1 cellular context compared by ENCODE assay signal in genomic region chr2:191049728-191050639, GRCh38.
TF ChIP-seq lines count a peak whose summit lies in the region.

No MANE protein-coding gene starts in this region.

TF ChIP-seq in HEK293, 187 proteins besides CTCF, POLR2A, EP300 and RAD21 (continued from another document):
- no peak for TF ChIP-seq ZNF341 (tag by site-specific recombination; IDR thresholded peaks at IDR 0.05; ENCODE audit: low read depth)
- TF ChIP-seq ZNF324 (tag by site-specific recombination; IDR thresholded peaks at IDR 0.05) = no peak
- TF ChIP-seq, protein P1, sequence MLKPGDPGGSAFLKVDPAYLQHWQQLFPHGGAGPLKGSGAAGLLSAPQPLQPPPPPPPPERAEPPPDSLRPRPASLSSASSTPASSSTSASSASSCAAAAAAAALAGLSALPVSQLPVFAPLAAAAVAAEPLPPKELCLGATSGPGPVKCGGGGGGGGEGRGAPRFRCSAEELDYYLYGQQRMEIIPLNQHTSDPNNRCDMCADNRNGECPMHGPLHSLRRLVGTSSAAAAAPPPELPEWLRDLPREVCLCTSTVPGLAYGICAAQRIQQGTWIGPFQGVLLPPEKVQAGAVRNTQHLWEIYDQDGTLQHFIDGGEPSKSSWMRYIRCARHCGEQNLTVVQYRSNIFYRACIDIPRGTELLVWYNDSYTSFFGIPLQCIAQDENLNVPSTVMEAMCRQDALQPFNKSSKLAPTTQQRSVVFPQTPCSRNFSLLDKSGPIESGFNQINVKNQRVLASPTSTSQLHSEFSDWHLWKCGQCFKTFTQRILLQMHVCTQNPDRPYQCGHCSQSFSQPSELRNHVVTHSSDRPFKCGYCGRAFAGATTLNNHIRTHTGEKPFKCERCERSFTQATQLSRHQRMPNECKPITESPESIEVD (tag by site-specific recombination; IDR thresholded peaks at IDR 0.05) = peak; percentile 62
- TF ChIP-seq ZSCAN30 (tag by site-specific recombination; IDR thresholded peaks at IDR 0.05) = no peak
- no peak for TF ChIP-seq ZNF24 (tag by site-specific recombination; IDR thresholded peaks at IDR 0.05)
- peak; percentile 41; the same call in 1 of the 2 replicates for TF ChIP-seq GFI1B (tag by site-specific recombination; IDR thresholded peaks at IDR 0.05)
- TF ChIP-seq ZNF571 (tag by site-specific recombination; IDR thresholded peaks at IDR 0.05) = no peak
- TF ChIP-seq ZNF133 (tag by site-specific recombination; IDR thresholded peaks at IDR 0.05) = no peak
- TF ChIP-seq ZNF394 (tag by site-specific recombination; IDR thresholded peaks at IDR 0.05; ENCODE audit: borderline replicate concordance) = peak; percentile 24; the same call in 1 of the 2 replicates
- TF ChIP-seq TCF7L2 (IDR thresholded peaks at IDR 0.05; ENCODE audit: borderline replicate concordance, low read depth, low read length) = 0 out of 2 replicates have a peak, but pooled peaks have one; percentile 32
- no peak for TF ChIP-seq ZNF843 (tag by site-specific recombination; IDR thresholded peaks at IDR 0.05)
- TF ChIP-seq ZNF830 (tag by site-specific recombination; IDR thresholded peaks at IDR 0.05; ENCODE audit: low read depth) = no peak
- TF ChIP-seq, protein P2, sequence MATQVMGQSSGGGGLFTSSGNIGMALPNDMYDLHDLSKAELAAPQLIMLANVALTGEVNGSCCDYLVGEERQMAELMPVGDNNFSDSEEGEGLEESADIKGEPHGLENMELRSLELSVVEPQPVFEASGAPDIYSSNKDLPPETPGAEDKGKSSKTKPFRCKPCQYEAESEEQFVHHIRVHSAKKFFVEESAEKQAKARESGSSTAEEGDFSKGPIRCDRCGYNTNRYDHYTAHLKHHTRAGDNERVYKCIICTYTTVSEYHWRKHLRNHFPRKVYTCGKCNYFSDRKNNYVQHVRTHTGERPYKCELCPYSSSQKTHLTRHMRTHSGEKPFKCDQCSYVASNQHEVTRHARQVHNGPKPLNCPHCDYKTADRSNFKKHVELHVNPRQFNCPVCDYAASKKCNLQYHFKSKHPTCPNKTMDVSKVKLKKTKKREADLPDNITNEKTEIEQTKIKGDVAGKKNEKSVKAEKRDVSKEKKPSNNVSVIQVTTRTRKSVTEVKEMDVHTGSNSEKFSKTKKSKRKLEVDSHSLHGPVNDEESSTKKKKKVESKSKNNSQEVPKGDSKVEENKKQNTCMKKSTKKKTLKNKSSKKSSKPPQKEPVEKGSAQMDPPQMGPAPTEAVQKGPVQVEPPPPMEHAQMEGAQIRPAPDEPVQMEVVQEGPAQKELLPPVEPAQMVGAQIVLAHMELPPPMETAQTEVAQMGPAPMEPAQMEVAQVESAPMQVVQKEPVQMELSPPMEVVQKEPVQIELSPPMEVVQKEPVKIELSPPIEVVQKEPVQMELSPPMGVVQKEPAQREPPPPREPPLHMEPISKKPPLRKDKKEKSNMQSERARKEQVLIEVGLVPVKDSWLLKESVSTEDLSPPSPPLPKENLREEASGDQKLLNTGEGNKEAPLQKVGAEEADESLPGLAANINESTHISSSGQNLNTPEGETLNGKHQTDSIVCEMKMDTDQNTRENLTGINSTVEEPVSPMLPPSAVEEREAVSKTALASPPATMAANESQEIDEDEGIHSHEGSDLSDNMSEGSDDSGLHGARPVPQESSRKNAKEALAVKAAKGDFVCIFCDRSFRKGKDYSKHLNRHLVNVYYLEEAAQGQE (tag by site-specific recombination; IDR thresholded peaks at IDR 0.05) = no peak
- TF ChIP-seq ZNF169 (tag by site-specific recombination; IDR thresholded peaks at IDR 0.05) = no peak
- no peak for TF ChIP-seq ZNF48 (tag by site-specific recombination; IDR thresholded peaks at IDR 0.05)
- peak; percentile 57 for TF ChIP-seq FEZF1 (tag by site-specific recombination; IDR thresholded peaks at IDR 0.05)
- TF ChIP-seq ZNF596 (tag by site-specific recombination; IDR thresholded peaks at IDR 0.05) = no peak
- no peak for TF ChIP-seq ZNF645 (tag by site-specific recombination; IDR thresholded peaks at IDR 0.05)
- TF ChIP-seq PRDM10 (tag by site-specific recombination; IDR thresholded peaks at IDR 0.05) = no peak
- no peak for TF ChIP-seq ZNF10 (tag by site-specific recombination; IDR thresholded peaks at IDR 0.05)
